Comparison of ENCODE assay signal across 30 cellular contexts in the genomic region with DNA sequence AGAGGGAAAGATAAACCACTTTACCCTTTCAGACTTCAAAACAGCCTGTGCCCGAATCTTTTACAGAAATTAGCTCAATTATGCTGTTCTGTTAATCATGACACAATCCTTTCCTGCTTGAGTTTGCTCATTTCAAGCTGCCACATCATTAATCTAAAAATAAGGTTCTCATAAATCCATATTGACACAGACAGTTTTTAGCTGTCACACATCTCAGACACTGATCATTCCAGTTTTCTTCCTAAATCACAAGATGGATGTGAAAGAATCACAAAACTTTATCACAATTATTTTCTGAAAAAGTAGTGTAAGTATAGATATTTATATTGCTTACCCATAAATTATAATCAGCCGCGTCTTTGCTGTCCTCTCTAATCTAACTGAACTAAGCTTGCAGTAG. TPM values are rescaled to one million over a fixed set of nuclear protein-coding genes. Genes with fewer than 3 reads are reported as not detected.
DNase-seq lines count a peak whose midpoint lies in the region; ATAC-seq and TF ChIP-seq lines count a peak whose summit lies in the region.
"Had no signal": no experiment of that assay in that cellular context is flagged by ENCODE, and none has a peak within 500 bp of the region (broad histone marks: within the 10 kb centered on the region; RNA-seq: fewer than 3 reads in every experiment).

No MANE protein-coding gene starts in this region.

- no peak overlapping the region for H3K4me2 ChIP-seq in OCI-LY7 (ENCODE audit: low read length)
- H3K4me2 ChIP-seq: PC-9 had no signal

- H3K4me1 Mint-ChIP-seq in CD8-positive, alpha-beta memory T cell, result no peaks in the 10 kb centered on the region
- H3K4me1 Mint-ChIP-seq: activated CD8-positive, alpha-beta memory T cell treated with anti-CD3 and anti-CD28 coated beads, Interleukin-2, amount 10 ng/mL, durations not matched to agents 7 days and 5 days; activated naive CD4-positive, alpha-beta T cell treated with anti-CD3 and anti-CD28 coated beads, Interleukin-2, amount 50 U/mL, for 24 hours; naive thymus-derived CD8-positive, alpha-beta T cell; stimulated activated naive CD8-positive, alpha-beta T cell treated with anti-CD3 and anti-CD28 coated beads, Interleukin-15, amount 100 ng/mL, for 72 hours had no signal

- no peak for ATAC-seq in HG02981 (IDR thresholded peaks at IDR 0.05; ENCODE audit: unreplicated experiment)
- no peak for ATAC-seq in stimulated activated naive CD8-positive, alpha-beta T cell treated with anti-CD3 and anti-CD28 coated beads, Interleukin-15, Interleukin-2, amounts not matched to agents 100 U/mL and 50 U/mL, for 24 hours
- ATAC-seq: activated CD8-positive, alpha-beta memory T cell treated with anti-CD3 and anti-CD28 coated beads, Interleukin-2, amount 10 ng/mL, durations not matched to agents 7 days and 5 days; naive thymus-derived CD8-positive, alpha-beta T cell; stimulated activated naive CD8-positive, alpha-beta T cell treated with anti-CD3 and anti-CD28 coated beads, Interleukin-15, amount 100 ng/mL, for 72 hours had no signal

- H3K9me3 Mint-ChIP-seq in CD8-positive, alpha-beta memory T cell, result peaks cover 0 to 2% (median 0%) of the 10 kb centered on the region in 5 donors
- H3K9me3 Mint-ChIP-seq: activated naive CD4-positive, alpha-beta T cell treated with anti-CD3 and anti-CD28 coated beads, Interleukin-2, amount 50 U/mL, for 24 hours; naive thymus-derived CD8-positive, alpha-beta T cell; stimulated activated naive CD8-positive, alpha-beta T cell treated with anti-CD3 and anti-CD28 coated beads, Interleukin-15, amount 100 ng/mL, for 72 hours; T-helper 1 cell treated with Interleukin-12 subunit alpha and Interleukin-12 subunit beta and Interleukin-4 antibody, amounts not matched to agents 30 μg/mL and 1 μg/mL, for 36 hours had no signal

- peak overlapping the region in 2 of 3 donors; percentile 28 to 57 for H3K9ac ChIP-seq in skeletal muscle tissue (ENCODE audit: low read depth in 1 of 3, low read length in 3 of 3)

- H3K36me3 ChIP-seq in CD8-positive, alpha-beta memory T cell (ENCODE audit: insufficient read depth, low read length), result no peaks in the 10 kb centered on the region
- H3K36me3 ChIP-seq in OCI-LY7 (ENCODE audit: insufficient read depth, low read length) (no peaks in the 10 kb centered on the region), muscle layer of duodenum (ENCODE audit: control insufficient read depth in 1 of 2, insufficient read depth in 2 of 2, low read length in 2 of 2) (no peaks in the 10 kb centered on the region), skeletal muscle tissue (ENCODE audit: control insufficient read depth in 3 of 3, insufficient read depth in 3 of 3, low read length in 3 of 3) (no peaks in the 10 kb centered on the region)
- H3K36me3 ChIP-seq: esophagus muscularis mucosa, upper lobe of left lung had no signal

- no peaks in the 10 kb centered on the region for H3K79me2 ChIP-seq in OCI-LY7 (ENCODE audit: insufficient read depth, low read depth, low read length)

- no peaks in the 10 kb centered on the region for H3K27me3 ChIP-seq in CD8-positive, alpha-beta memory T cell (ENCODE audit: insufficient read depth, low read length, poor library complexity, severe bottlenecking)
- H3K27me3 ChIP-seq in muscle layer of duodenum (ENCODE audit: low read depth, low read length), result no peaks in the 10 kb centered on the region
- H3K27me3 ChIP-seq in skeletal muscle tissue (ENCODE audit: control insufficient read depth in 3 of 3, insufficient read depth in 3 of 3, low read length in 3 of 3), result no peaks in the 10 kb centered on the region
- H3K27me3 ChIP-seq: esophagus muscularis mucosa, upper lobe of left lung had no signal

- no peaks in the 10 kb centered on the region for H3K27me3 Mint-ChIP-seq in CD8-positive, alpha-beta memory T cell
- H3K27me3 Mint-ChIP-seq: activated CD8-positive, alpha-beta memory T cell treated with anti-CD3 and anti-CD28 coated beads, Interleukin-2, amount 10 ng/mL, durations not matched to agents 7 days and 5 days; activated naive CD4-positive, alpha-beta T cell treated with anti-CD3 and anti-CD28 coated beads, Interleukin-2, amount 50 U/mL, for 24 hours; memory B cell; stimulated activated naive CD8-positive, alpha-beta T cell treated with anti-CD3 and anti-CD28 coated beads, Interleukin-15, amount 100 ng/mL, for 72 hours had no signal

- H3K27ac Mint-ChIP-seq in CD8-positive, alpha-beta memory T cell, result no peak overlapping the region
- H3K27ac Mint-ChIP-seq: activated CD8-positive, alpha-beta memory T cell treated with anti-CD3 and anti-CD28 coated beads, Interleukin-2, amount 10 ng/mL, durations not matched to agents 7 days and 5 days; activated naive CD4-positive, alpha-beta T cell treated with anti-CD3 and anti-CD28 coated beads, Interleukin-2, amount 50 U/mL, for 24 hours; naive thymus-derived CD8-positive, alpha-beta T cell; stimulated activated naive CD8-positive, alpha-beta T cell treated with anti-CD3 and anti-CD28 coated beads, Interleukin-15, amount 100 ng/mL, for 72 hours; T-helper 1 cell treated with Interleukin-12 subunit alpha and Interleukin-12 subunit beta and Interleukin-4 antibody, amounts not matched to agents 30 μg/mL and 1 μg/mL, for 36 hours had no signal

- H3K9me2 ChIP-seq in OCI-LY7 (ENCODE audit: insufficient read depth, low read length), result no peaks in the 10 kb centered on the region

- CTCF ChIA-PET in CD8-positive, alpha-beta memory T cell (lab: Charles Lee), result no interaction called here
- CTCF ChIA-PET in OCI-LY7 (lab: Charles Lee; ENCODE audit: unreplicated experiment), result no interaction called here

- H3K27ac ChIP-seq in CD8-positive, alpha-beta memory T cell (ENCODE audit: low read depth, low read length), result peak overlapping the region; percentile 31
- no peak overlapping the region for H3K27ac ChIP-seq in OCI-LY7 (ENCODE audit: low read depth, low read length, poor library complexity, severe bottlenecking)
- peak overlapping the region; percentile 39 for H3K27ac ChIP-seq in muscle layer of duodenum (ENCODE audit: low read length)
- H3K27ac ChIP-seq in skeletal muscle tissue (ENCODE audit: low read depth, low read length), result peak overlapping the region; percentile 8
- H3K27ac ChIP-seq: PC-9 had no signal

- H3K4me3 Mint-ChIP-seq in CD8-positive, alpha-beta memory T cell, result no peak overlapping the region
- H3K4me3 Mint-ChIP-seq: activated CD8-positive, alpha-beta memory T cell treated with anti-CD3 and anti-CD28 coated beads, Interleukin-2, amount 10 ng/mL, durations not matched to agents 7 days and 5 days; activated naive CD4-positive, alpha-beta T cell treated with anti-CD3 and anti-CD28 coated beads, Interleukin-2, amount 50 U/mL, for 24 hours; memory B cell; naive thymus-derived CD8-positive, alpha-beta T cell; stimulated activated naive CD8-positive, alpha-beta T cell treated with anti-CD3 and anti-CD28 coated beads, Interleukin-15, amount 100 ng/mL, for 72 hours; T-helper 1 cell treated with Interleukin-12 subunit alpha and Interleukin-12 subunit beta and Interleukin-4 antibody, amounts not matched to agents 30 μg/mL and 1 μg/mL, for 36 hours had no signal

- no peaks in the 10 kb centered on the region for H4K20me1 ChIP-seq in OCI-LY7 (ENCODE audit: insufficient read depth, low read length)

- no peaks in the 10 kb centered on the region for H3K4me1 ChIP-seq in CD8-positive, alpha-beta memory T cell (ENCODE audit: insufficient read depth, low read length)
- H3K4me1 ChIP-seq in OCI-LY7 (ENCODE audit: insufficient read depth, low read length, poor library complexity, severe bottlenecking), result no peaks in the 10 kb centered on the region
- peaks cover 0 to 1% of the 10 kb centered on the region in 2 donors for H3K4me1 ChIP-seq in muscle layer of duodenum (ENCODE audit: control insufficient read depth in 1 of 2, insufficient read depth in 2 of 2, low read length in 2 of 2)
- peaks cover 0 to 2% (median 2%) of the 10 kb centered on the region in 3 donors for H3K4me1 ChIP-seq in skeletal muscle tissue (ENCODE audit: control insufficient read depth in 3 of 3, insufficient read depth in 3 of 3, low read length in 3 of 3)
- H3K4me1 ChIP-seq: upper lobe of left lung had no signal

- H3K4me3 ChIP-seq in CD8-positive, alpha-beta memory T cell (ENCODE audit: low read length), result no peak overlapping the region
- H3K4me3 ChIP-seq in OCI-LY7 (ENCODE audit: low read depth, low read length, poor library complexity, severe bottlenecking) (no peak overlapping the region), muscle layer of duodenum (ENCODE audit: low read depth in 1 of 2, low read length in 2 of 2) (no peak overlapping the region), skeletal muscle tissue (ENCODE audit: low read length in 3 of 3) (peak overlapping the region in 1 of 3 donors; percentile 48)
- H3K4me3 ChIP-seq: PC-9, upper lobe of left lung had no signal

- POLR2A ChIA-PET in CD8-positive, alpha-beta memory T cell (lab: Charles Lee), result no interaction called here
- POLR2A ChIA-PET in OCI-LY7 (lab: Charles Lee), result no interaction called here

- intact Hi-C loops in OCI-LY7 (cut with micrococcal nuclease; ENCODE audit: unreplicated experiment), result no loop called here

- no peaks in the 10 kb centered on the region for H3K9me3 ChIP-seq in CD8-positive, alpha-beta memory T cell (ENCODE audit: low read length)
- H3K9me3 ChIP-seq in OCI-LY7 (ENCODE audit: low read length) (no peaks in the 10 kb centered on the region), muscle layer of duodenum (ENCODE audit: control insufficient read depth in 1 of 2, low read length in 2 of 2) (no peaks in the 10 kb centered on the region), skeletal muscle tissue (ENCODE audit: control insufficient read depth in 3 of 3, low read length in 3 of 3) (no peaks in the 10 kb centered on the region)
- H3K9me3 ChIP-seq: esophagus muscularis mucosa, upper lobe of left lung had no signal

- no peaks in the 10 kb centered on the region for H3K36me3 Mint-ChIP-seq in CD8-positive, alpha-beta memory T cell
- H3K36me3 Mint-ChIP-seq: activated CD8-positive, alpha-beta memory T cell treated with anti-CD3 and anti-CD28 coated beads, Interleukin-2, amount 10 ng/mL, durations not matched to agents 7 days and 5 days; activated naive CD4-positive, alpha-beta T cell treated with anti-CD3 and anti-CD28 coated beads, Interleukin-2, amount 50 U/mL, for 24 hours; memory B cell; naive thymus-derived CD8-positive, alpha-beta T cell had no signal

- BruUV-seq in OCI-LY7 (replicated peaks; lab: Mats Ljungman, UMichigan), result no TSS peak

- TF ChIP-seq CTCF in OCI-LY7 (conservative IDR thresholded peaks at IDR 0.05; ENCODE audit: low read length), result no peak

- peak overlapping the region; percentile 76; the same call in 1 of the 2 replicates for H2AFZ ChIP-seq in OCI-LY7 (ENCODE audit: low read length)
- H2AFZ ChIP-seq: PC-9 had no signal

- DNase-seq in CD8-positive, alpha-beta memory T cell, result no peak
- DNase-seq in OCI-LY7 (ENCODE audit: low spot score), result no peak
- no peak for DNase-seq in NCI-H748 treated with DMSO at 0.1 percent for 48 hours (lab: John Stamatoyannopoulos, UW)
- DNase-seq in stimulated activated naive CD8-positive, alpha-beta T cell treated with anti-CD3 and anti-CD28 coated beads, Interleukin-15, Interleukin-2, amounts not matched to agents 100 U/mL and 50 U/mL, for 24 hours, result no peak
- DNase-seq: activated CD4-positive, alpha-beta T cell treated with anti-CD3 and anti-CD28 coated beads for 48 hours; activated CD8-positive, alpha-beta memory T cell treated with anti-CD3 and anti-CD28 coated beads, Interleukin-2, amount 10 ng/mL, durations not matched to agents 7 days and 5 days; aorta; DMS 273 treated with DMSO at 0.1 percent for 48 hours; effector CD8-positive, alpha-beta T cell; naive thymus-derived CD8-positive, alpha-beta T cell; NCI-H1048; NCI-H187 treated with DMSO at 0.1 percent for 48 hours; NCI-H345; PC-9; posterior cingulate gyrus; stimulated activated CD4-positive, alpha-beta T cell treated with anti-CD3 and anti-CD28 coated beads, Interleukin-4, amount 100 ng/mL, for 24 hours; stimulated activated naive CD8-positive, alpha-beta T cell treated with anti-CD3 and anti-CD28 coated beads, Interleukin-15, amount 100 ng/mL, for 72 hours; upper lobe of left lung had no signal

RNA-seq across cellular contexts. Expression of gene AMELX, which starts 27.9 kb away (rescaled TPM):
- total RNA-seq in CD8-positive, alpha-beta memory T cell, result not detected
- polyA plus RNA-seq in CD8-positive, alpha-beta memory T cell, result not detected
- not detected in 2 replicates for total RNA-seq in OCI-LY7 (2014; rRNA removed; shearing (Covaris generic))
- total RNA-seq in OCI-LY7 (2022), result not detected in 2 replicates
- not detected for total RNA-seq in skeletal muscle tissue
- total RNA-seq: activated CD8-positive, alpha-beta memory T cell treated with anti-CD3 and anti-CD28 coated beads, Interleukin-2, amount 10 ng/mL, durations not matched to agents 7 days and 5 days; aorta; cerebellum; esophagus muscularis mucosa; G401; H1; LHCN-M2; naive thymus-derived CD8-positive, alpha-beta T cell; PC-9; upper lobe of left lung had no signal
- polyA plus RNA-seq: aorta; H1; keratinocyte; naive thymus-derived CD8-positive, alpha-beta T cell had no signal
